31 cellular contexts compared by ENCODE assay signal in the genomic region with DNA sequence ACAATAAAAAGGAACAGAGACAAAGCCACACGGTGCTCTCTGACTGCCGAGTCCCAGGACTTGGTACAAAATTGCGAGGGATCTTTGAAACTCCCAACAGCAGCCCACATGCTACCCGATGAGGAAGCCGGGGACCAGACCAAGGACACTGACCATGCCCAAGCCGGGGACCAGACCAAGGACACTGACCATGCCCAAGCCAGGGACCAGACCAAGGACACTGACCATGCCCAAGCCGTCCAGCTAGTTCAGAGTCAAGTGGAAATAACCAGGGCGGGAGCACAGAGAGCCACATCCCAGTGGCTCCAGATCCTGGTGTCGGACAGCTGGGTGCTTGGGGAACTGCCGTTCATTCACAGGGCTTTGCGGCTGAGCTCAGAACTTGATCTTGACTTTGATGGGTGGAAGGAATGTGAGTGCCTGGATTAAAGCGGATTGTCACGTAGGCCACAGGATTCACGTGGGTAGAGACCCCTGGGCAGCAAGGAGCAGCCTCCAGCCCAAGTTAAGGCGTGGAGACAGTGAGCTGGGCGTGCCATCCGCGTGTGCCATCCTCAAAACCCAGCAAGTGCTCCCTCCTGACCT.
"Had no signal": no experiment of that assay in that cellular context is flagged by ENCODE, and none has a peak within 500 bp of the region (broad histone marks: within the 10 kb centered on the region; RNA-seq: fewer than 3 reads in every experiment).

No MANE protein-coding gene starts in this region.

- H3K27me3 Mint-ChIP-seq: activated naive CD8-positive, alpha-beta T cell; activated T-cell treated with anti-CD3 and anti-CD28 coated beads, Interleukin-2, amount 50 U/mL, for 24 hours had no signal

- H3K36me3 ChIP-seq: SJSA1 had no signal

- H3K9me3 ChIP-seq: SJSA1, SK-N-SH had no signal

- DNase-seq: activated CD4-positive, alpha-beta T cell treated with anti-CD3 and anti-CD28 coated beads, Interleukin-2, amount 10 ng/mL, durations not matched to agents 24 days and 14 days; activated CD4-positive, alpha-beta T cell treated with anti-CD3 and anti-CD28 coated beads, Interleukin-2, amount 50 U/mL, for 4 hours; activated CD8-positive, alpha-beta T cell treated with anti-CD3 and anti-CD28 coated beads, Interleukin-2, amount 10 ng/mL, durations not matched to agents 7 days and 5 days; activated gamma-delta T cell; activated naive CD4-positive, alpha-beta T cell treated with Interleukin-2 at 50 U/mL for 16 hours; activated naive CD8-positive, alpha-beta T cell treated with anti-CD3 and anti-CD28 coated beads, Interleukin-2, amount 50 U/mL, for 24 hours; activated T-cell treated with anti-CD3 and anti-CD28 coated beads, Interleukin-2, amount 50 U/mL, for 24 hours; anterior cingulate cortex; Kasumi-1; KG1; MM.1S; MV-4-11; NCI-H1092; NCI-H1436 treated with DMSO at 0.1 percent for 48 hours; NCI-H1694 treated with DMSO at 0.1 percent for 48 hours; NCI-H2029; NCI-H345; NCI-H524 treated with DMSO at 0.1 percent for 48 hours; NK-92 treated with Interleukin-12 subunit alpha and Interleukin-12 subunit beta, amount 100 ng/mL, for 24 hours; PC-9; SHP77; SK-N-SH had no signal

- H3K36me3 Mint-ChIP-seq: activated naive CD8-positive, alpha-beta T cell; brain had no signal

- H3K27ac Mint-ChIP-seq: activated CD4-positive, alpha-beta T cell treated with anti-CD3 and anti-CD28 coated beads, Interleukin-2, amount 10 ng/mL, durations not matched to agents 24 days and 14 days; activated CD8-positive, alpha-beta T cell treated with anti-CD3 and anti-CD28 coated beads, Interleukin-2, amount 10 ng/mL, durations not matched to agents 7 days and 5 days; activated naive CD8-positive, alpha-beta T cell; activated naive CD8-positive, alpha-beta T cell treated with anti-CD3 and anti-CD28 coated beads, Interleukin-2, amount 50 U/mL, for 24 hours; activated T-cell treated with anti-CD3 and anti-CD28 coated beads, Interleukin-2, amount 50 U/mL, for 24 hours; activated T-helper 2 cell treated with anti-CD3 and anti-CD28 coated beads, Interferon-gamma antibody, Interleukin-2, Interleukin-4, amounts not matched to agents 10 μg/mL and 5 μg/mL and 100 μg/mL, durations not matched to agents 14 hours and 24 hours and 36 hours; brain; T-helper 1 cell treated with Interleukin-12 subunit alpha and Interleukin-12 subunit beta and Interleukin-4 antibody, amounts not matched to agents 30 μg/mL and 1 μg/mL, for 36 hours; T-helper 2 cell treated with Interferon-gamma antibody and Interleukin-4, amounts not matched to agents 5 μg/mL and 100 μg/mL, for 36 hours had no signal

- H3K4me1 Mint-ChIP-seq: activated CD4-positive, alpha-beta T cell treated with anti-CD3 and anti-CD28 coated beads, Interleukin-2, amount 10 ng/mL, durations not matched to agents 24 days and 14 days; activated naive CD8-positive, alpha-beta T cell treated with anti-CD3 and anti-CD28 coated beads, Interleukin-2, amount 50 U/mL, for 24 hours; brain had no signal

- H3K27me3 ChIP-seq: SJSA1 had no signal

- ATAC-seq: activated CD8-positive, alpha-beta T cell treated with anti-CD3 and anti-CD28 coated beads, Interleukin-2, amount 10 ng/mL, durations not matched to agents 7 days and 5 days; activated naive CD8-positive, alpha-beta T cell treated with anti-CD3 and anti-CD28 coated beads, Interleukin-2, amount 50 U/mL, for 24 hours had no signal

- H3K4me1 ChIP-seq: SJSA1 had no signal

- H3K9me3 Mint-ChIP-seq: activated CD4-positive, alpha-beta T cell treated with anti-CD3 and anti-CD28 coated beads, Interleukin-2, amount 10 ng/mL, durations not matched to agents 24 days and 14 days; activated naive CD8-positive, alpha-beta T cell treated with anti-CD3 and anti-CD28 coated beads, Interleukin-2, amount 50 U/mL, for 24 hours; activated T-cell treated with anti-CD3 and anti-CD28 coated beads, Interleukin-2, amount 50 U/mL, for 24 hours; activated T-helper 2 cell treated with anti-CD3 and anti-CD28 coated beads, Interferon-gamma antibody, Interleukin-2, Interleukin-4, amounts not matched to agents 10 μg/mL and 5 μg/mL and 100 μg/mL, durations not matched to agents 14 hours and 24 hours and 36 hours; brain; T-helper 1 cell treated with Interleukin-12 subunit alpha and Interleukin-12 subunit beta and Interleukin-4 antibody, amounts not matched to agents 30 μg/mL and 1 μg/mL, for 36 hours; T-helper 2 cell treated with Interferon-gamma antibody and Interleukin-4, amounts not matched to agents 5 μg/mL and 100 μg/mL, for 36 hours had no signal

- FAIRE-seq: RCC 7860, TTC549 had no signal

- H3K27ac ChIP-seq: PC-9, RWPE1, SJSA1 had no signal

- H3K4me3 Mint-ChIP-seq: activated CD4-positive, alpha-beta T cell treated with anti-CD3 and anti-CD28 coated beads, Interleukin-2, amount 10 ng/mL, durations not matched to agents 24 days and 14 days; activated CD8-positive, alpha-beta T cell treated with anti-CD3 and anti-CD28 coated beads, Interleukin-2, amount 10 ng/mL, durations not matched to agents 7 days and 5 days; activated naive CD8-positive, alpha-beta T cell; activated naive CD8-positive, alpha-beta T cell treated with anti-CD3 and anti-CD28 coated beads, Interleukin-2, amount 50 U/mL, for 24 hours; activated T-cell treated with anti-CD3 and anti-CD28 coated beads, Interleukin-2, amount 50 U/mL, for 24 hours; brain; T-helper 1 cell treated with Interleukin-12 subunit alpha and Interleukin-12 subunit beta and Interleukin-4 antibody, amounts not matched to agents 30 μg/mL and 1 μg/mL, for 36 hours; T-helper 2 cell treated with Interferon-gamma antibody and Interleukin-4, amounts not matched to agents 5 μg/mL and 100 μg/mL, for 36 hours had no signal

- H3K4me3 ChIP-seq: PC-9, SJSA1 had no signal
